Comparison of ENCODE assay signal across 24 cellular contexts in the genomic region with DNA sequence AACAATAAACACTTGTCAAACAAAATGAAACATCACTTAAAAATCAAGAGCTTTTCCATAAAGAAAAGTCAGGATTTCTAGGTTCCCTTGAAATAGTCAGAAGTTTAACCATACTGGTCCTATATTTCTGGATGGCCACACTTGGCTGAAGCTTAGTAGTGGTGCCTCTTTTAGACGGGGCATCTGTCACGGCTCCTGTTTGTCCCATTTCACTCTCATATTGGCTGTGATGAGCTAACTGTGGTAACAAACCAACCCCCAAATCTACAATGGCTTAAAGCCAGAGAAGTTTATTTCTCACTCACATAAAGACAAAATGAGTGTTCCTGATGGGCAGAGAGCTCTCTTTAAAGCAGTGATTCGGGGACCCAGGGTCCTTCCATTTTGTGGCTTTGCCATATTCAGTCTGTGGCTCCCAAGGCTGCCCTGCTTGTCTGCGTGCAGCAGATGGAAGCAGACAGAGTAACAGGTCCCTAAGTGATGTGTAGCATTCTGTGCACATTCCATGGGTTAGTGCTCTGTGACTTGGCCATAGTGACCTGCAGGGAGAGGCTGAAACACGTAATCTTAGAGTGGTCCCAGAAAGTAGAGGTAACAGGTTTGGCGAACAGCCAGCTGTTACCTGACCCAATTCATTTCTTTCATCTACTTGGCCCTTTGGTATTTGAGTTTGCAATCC. TPM values are rescaled to one million over a fixed set of nuclear protein-coding genes. Genes with fewer than 3 reads are reported as not detected.
DNase-seq lines count a peak whose midpoint lies in the region; ATAC-seq, FAIRE-seq and TF ChIP-seq lines count a peak whose summit lies in the region.
"Had no signal": no experiment of that assay in that cellular context is flagged by ENCODE, and none has a peak within 500 bp of the region (broad histone marks: within the 10 kb centered on the region; RNA-seq: fewer than 3 reads in every experiment).

No MANE protein-coding gene starts in this region.

- no peak overlapping the region for H3K23ac ChIP-seq in neuronal stem cell (ENCODE audit: low read depth, low read length, poor library complexity)

- H3K9me2 ChIP-seq in GM23338 (ENCODE audit: insufficient read depth), result no peaks in the 10 kb centered on the region

- H3K9me3 Mint-ChIP-seq in GM23338, result no peaks in the 10 kb centered on the region
- H3K9me3 Mint-ChIP-seq: CD4-positive, alpha-beta T cell; CD8-positive, alpha-beta memory T cell had no signal

- peak overlapping the region; percentile 36 for H2BK12ac ChIP-seq in neuronal stem cell (ENCODE audit: low read length)

- no peak overlapping the region for H3K27ac Mint-ChIP-seq in GM23338
- H3K27ac Mint-ChIP-seq: CD14-positive monocyte; CD4-positive, alpha-beta T cell; CD8-positive, alpha-beta memory T cell had no signal

- H3K18ac ChIP-seq in neuronal stem cell (ENCODE audit: low read length), result no peak overlapping the region

- no peak overlapping the region for H3K27ac ChIP-seq in neuronal stem cell (replicated peaks; ENCODE audit: low read length)
- no peak overlapping the region for H3K27ac ChIP-seq in GM23338 (ENCODE audit: low read depth)
- H3K27ac ChIP-seq: A549; BLaER1 treated with 17β-estradiol and CSF1 and Interleukin-3, amounts not matched to agents 10 nM and 100 nM had no signal

- no peak overlapping the region for H2BK120ac ChIP-seq in neuronal stem cell (ENCODE audit: low read depth, low read length)

- H3K36me3 ChIP-seq in neuronal stem cell (replicated peaks in 1 of 2; ENCODE audit: control insufficient read depth in 2 of 2, insufficient read depth in 2 of 2, low read length in 2 of 2) (no peaks in the 10 kb centered on the region), GM23338 (ENCODE audit: insufficient read depth) (no peaks in the 10 kb centered on the region)
- H3K36me3 ChIP-seq: BE2C; BLaER1 treated with 17β-estradiol and CSF1 and Interleukin-3, amounts not matched to agents 10 nM and 100 nM had no signal

- H3K4me3 Mint-ChIP-seq in GM23338, result no peak overlapping the region
- H3K4me3 Mint-ChIP-seq: CD14-positive monocyte; CD4-positive, alpha-beta T cell; CD8-positive, alpha-beta memory T cell had no signal

- H3K27me3 ChIP-seq in neuronal stem cell (ENCODE audit: control insufficient read depth in 3 of 3, insufficient read depth in 3 of 3, low read depth in 1 of 3, low read length in 3 of 3), result no peaks in the 10 kb centered on the region
- no peaks in the 10 kb centered on the region for H3K27me3 ChIP-seq in GM23338 (ENCODE audit: insufficient read depth)
- H3K27me3 ChIP-seq: BE2C; BLaER1 treated with 17β-estradiol and CSF1 and Interleukin-3, amounts not matched to agents 10 nM and 100 nM had no signal

- H3K79me2 ChIP-seq in GM23338 (replicated peaks; ENCODE audit: insufficient read depth), result no peaks in the 10 kb centered on the region

- in situ Hi-C loops in G401 (cut with HindIII; ENCODE audit: low sequenced_read_pairs), result no loop called here

- DNase-seq in G401 (ENCODE audit: low spot score) (peak; percentile 72), GM12892 (ENCODE audit: insufficient read length) (no peak), cerebellar cortex (ENCODE audit: low spot score) (peak; percentile 71), neuronal stem cell (ENCODE audit: low spot score) (no peak), GM23338 (ENCODE audit: low spot score) (no peak)
- no peak for DNase-seq in stimulated activated CD4-positive, alpha-beta T cell treated with anti-CD3 and anti-CD28 coated beads, Interleukin-4, amount 100 ng/mL, for 4 hours
- DNase-seq: 8988T; ACHN; AML-193; BE2C; Calu3; CD4-positive, alpha-beta T cell; CD8-positive, alpha-beta memory T cell; DMS79; EL; GF-D8; GOT3; H7; HCEC 1CT had no signal

- no peaks in the 10 kb centered on the region for H4K20me1 ChIP-seq in GM23338 (replicated peaks; ENCODE audit: insufficient read depth)
- H4K20me1 ChIP-seq: BLaER1 treated with 17β-estradiol and CSF1 and Interleukin-3, amounts not matched to agents 10 nM and 100 nM had no signal

- TF ChIP-seq POLR2A in GM12892 (IDR thresholded peaks at IDR 0.05; ENCODE audit: low read depth, low read length), result no peak

- H2AFZ ChIP-seq in neuronal stem cell (ENCODE audit: low read length) (no peak overlapping the region), GM23338 (no peak overlapping the region)

- H3K9ac ChIP-seq in neuronal stem cell (ENCODE audit: low read depth, low read length, poor library complexity), result no peak overlapping the region
- H3K9ac ChIP-seq: BLaER1 treated with 17β-estradiol and CSF1 and Interleukin-3, amounts not matched to agents 10 nM and 100 nM had no signal

- H2AK5ac ChIP-seq in neuronal stem cell (ENCODE audit: low read depth, low read length), result no peak overlapping the region

- no peaks in the 10 kb centered on the region for H3K9me3 ChIP-seq in neuronal stem cell (replicated peaks in 1 of 2; ENCODE audit: control insufficient read depth in 2 of 2, insufficient read depth in 1 of 2, low read depth in 1 of 2, low read length in 2 of 2)
- H3K9me3 ChIP-seq: A549; BE2C; BLaER1 treated with 17β-estradiol and CSF1 and Interleukin-3, amounts not matched to agents 10 nM and 100 nM had no signal

- no peaks in the 10 kb centered on the region for H3K79me1 ChIP-seq in neuronal stem cell (ENCODE audit: low read depth, low read length)

- FAIRE-seq in GM12892 (lab: Jason Lieb, UNC), result peak; percentile 85
- FAIRE-seq: A549, GM19239 had no signal

- H3F3A ChIP-seq in GM23338 (replicated peaks; ENCODE audit: low read depth), result no peaks in the 10 kb centered on the region

- no peak overlapping the region for H2BK15ac ChIP-seq in neuronal stem cell (ENCODE audit: low read length)

- H3K36me3 Mint-ChIP-seq in GM23338 (ENCODE audit: low read depth), result no peaks in the 10 kb centered on the region
- H3K36me3 Mint-ChIP-seq: CD14-positive monocyte; CD8-positive, alpha-beta memory T cell had no signal

- WGBS in neuronal stem cell (ENCODE audit: extremely low coverage in 2 of 2, insufficient read length in 2 of 2, insufficient replicate concordance in 1 of 2), 2 donors, result no CpG with 5 or more reads among the region's 6 CpGs

- no peak for ATAC-seq in GM21360 (IDR thresholded peaks at IDR 0.05; ENCODE audit: unreplicated experiment)
- no peak for ATAC-seq in GM23338
- ATAC-seq: A549 had no signal

- H3K4ac ChIP-seq in neuronal stem cell (ENCODE audit: low read length), result no peak overlapping the region

- H3K4me3 ChIP-seq in neuronal stem cell (ENCODE audit: low read length in 2 of 2) (no peak overlapping the region), GM23338 (no peak overlapping the region)
- H3K4me3 ChIP-seq: A549; BLaER1 treated with 17β-estradiol and CSF1 and Interleukin-3, amounts not matched to agents 10 nM and 100 nM had no signal

- H3K4me1 ChIP-seq in neuronal stem cell (ENCODE audit: control insufficient read depth in 2 of 2, insufficient read depth in 1 of 2, low read depth in 1 of 2, low read length in 2 of 2) (no peaks in the 10 kb centered on the region), GM23338 (ENCODE audit: insufficient read depth) (no peaks in the 10 kb centered on the region)
- H3K4me1 ChIP-seq: A549, BE2C had no signal

- no peaks in the 10 kb centered on the region for H3K27me3 Mint-ChIP-seq in GM23338 (ENCODE audit: insufficient read depth, low read depth, poor library complexity)

- no peak overlapping the region for H4K8ac ChIP-seq in neuronal stem cell (ENCODE audit: low read depth, low read length)

- no peak for TF ChIP-seq CTCF in GM23338 (conservative IDR thresholded peaks at IDR 0.05; ENCODE audit: low read depth in 2 of 2)

- H3K4me2 ChIP-seq in neuronal stem cell (ENCODE audit: insufficient read depth, low read length, poor library complexity, severe bottlenecking) (no peak overlapping the region), GM23338 (no peak overlapping the region)
- H3K4me2 ChIP-seq: A549; BLaER1 treated with 17β-estradiol and CSF1 and Interleukin-3, amounts not matched to agents 10 nM and 100 nM had no signal

- no peak overlapping the region for H4K91ac ChIP-seq in neuronal stem cell (ENCODE audit: low read depth, low read length, poor library complexity)

- no peak overlapping the region for H3K14ac ChIP-seq in neuronal stem cell (ENCODE audit: low read length)

- no peak overlapping the region for H2BK5ac ChIP-seq in neuronal stem cell (ENCODE audit: low read length)

- H3K4me1 Mint-ChIP-seq in GM23338, result no peaks in the 10 kb centered on the region
- H3K4me1 Mint-ChIP-seq: CD8-positive, alpha-beta memory T cell had no signal

TF ChIP-seq in GM23338, 12 proteins besides CTCF, POLR2A, EP300 and RAD21:
- TF ChIP-seq POLR2AphosphoS5 (IDR thresholded peaks at IDR 0.05; ENCODE audit: low read depth), result no peak

RNA-seq across cellular contexts. Expression of a gene that starts 18.7 kb away (rescaled TPM):
- total RNA-seq in G401 (2014; rRNA removed; shearing (Covaris generic)), result 0.37 TPM in 1 of 2 replicates, not detected in the other
- 7.4 TPM for polyA plus RNA-seq in GM12892 (2012; ENCODE audit: missing spikeins)
- 1.5 TPM for polyA plus RNA-seq in neuronal stem cell (2013, experiment 1 of 2)
- polyA plus RNA-seq in neuronal stem cell (2013, experiment 2 of 2), result 1.6 TPM
- 4.0 and 4.9 TPM in 2 replicates for total RNA-seq in GM23338 (2014; rRNA removed; shearing (Covaris generic))
- 0.57 and 0.61 TPM in 2 replicates for polyA plus RNA-seq in GM23338 (2016; fragmentation: Nextera tagmentation; extraction: Ambion mirVana)
- total RNA-seq: CD4-positive, alpha-beta T cell; CD8-positive, alpha-beta memory T cell had no signal
- polyA plus RNA-seq: CD14-positive monocyte; CD8-positive, alpha-beta memory T cell had no signal

Comparison
In these comparisons a context has a peak if more than half of its experiments do, and no peak if none do; other contexts are left out.
1. DNase-seq: peak in G401 (single experiment) and cerebellar cortex (single experiment); none in GM12892 (single experiment), neuronal stem cell (single experiment), stimulated activated CD4-positive, alpha-beta T cell treated with anti-CD3 and anti-CD28 coated beads, Interleukin-4, amount 100 ng/mL, for 4 hours (0 of 2) and GM23338 (single experiment).